In genomic region chr20:61588356-61589054, GRCh38 we compare ENCODE assay signal across 1 cellular context.
TF ChIP-seq lines count a peak whose summit lies in the region.

No MANE protein-coding gene starts in this region.

TF ChIP-seq in HEK293, 187 proteins besides CTCF, POLR2A, EP300 and RAD21 (continued from another document):
- TF ChIP-seq BCL6B (tag by site-specific recombination; IDR thresholded peaks at IDR 0.05) (no peak), ZNF248 (tag by site-specific recombination; IDR thresholded peaks at IDR 0.05) (no peak), YY2 (tag by site-specific recombination; IDR thresholded peaks at IDR 0.05) (no peak), ZNF555 (tag by site-specific recombination; conservative IDR thresholded peaks at IDR 0.05) (no peak), ZNF280C (tag by site-specific recombination; IDR thresholded peaks at IDR 0.05) (no peak), ZNF529 (tag by site-specific recombination; IDR thresholded peaks at IDR 0.05; ENCODE audit: insufficient replicate concordance) (no peak), ZNF404 (tag by site-specific recombination; IDR thresholded peaks at IDR 0.05) (no peak), ZNF513 (tag by site-specific recombination; IDR thresholded peaks at IDR 0.05) (no peak), ZNF211 (tag by site-specific recombination; IDR thresholded peaks at IDR 0.05; ENCODE audit: low read depth) (no peak), ZNF121 (tag by site-specific recombination; IDR thresholded peaks at IDR 0.05) (no peak), ZFP37 (tag by site-specific recombination; IDR thresholded peaks at IDR 0.05) (no peak), EGR2 (tag by site-specific recombination; IDR thresholded peaks at IDR 0.05; ENCODE audit: low read depth) (no peak), ZNF202 (tag by site-specific recombination; IDR thresholded peaks at IDR 0.05; ENCODE audit: borderline replicate concordance) (no peak), KLF9 (tag by site-specific recombination; IDR thresholded peaks at IDR 0.05; ENCODE audit: low read depth) (no peak), KLF8 (tag by site-specific recombination; IDR thresholded peaks at IDR 0.05) (no peak), ZIC2 (tag by site-specific recombination; IDR thresholded peaks at IDR 0.05) (peak; percentile 89), ZNF433 (tag by site-specific recombination; IDR thresholded peaks at IDR 0.05; ENCODE audit: low read depth) (no peak), ZBTB8A (tag by site-specific recombination; IDR thresholded peaks at IDR 0.05) (0 out of 2 replicates have a peak, but pooled peaks have one; percentile 15), ZNF510 (tag by site-specific recombination; IDR thresholded peaks at IDR 0.05; ENCODE audit: insufficient replicate concordance) (no peak), ZNF341 (tag by site-specific recombination; IDR thresholded peaks at IDR 0.05; ENCODE audit: low read depth) (no peak), ZBTB17 (tag by site-specific recombination; IDR thresholded peaks at IDR 0.05) (peak; percentile 58), PRDM1 (tag by site-specific recombination; IDR thresholded peaks at IDR 0.05) (no peak), ZNF26 (tag by site-specific recombination; IDR thresholded peaks at IDR 0.05) (no peak), ZNF138 (tag by site-specific recombination; IDR thresholded peaks at IDR 0.05; ENCODE audit: borderline replicate concordance) (no peak), REPIN1 (tag by site-specific recombination; IDR thresholded peaks at IDR 0.05; ENCODE audit: low read depth) (no peak), TCF7L2 (IDR thresholded peaks at IDR 0.05; ENCODE audit: borderline replicate concordance, low read depth, low read length) (peak; percentile 60; the same call in 1 of the 2 replicates), ZNF843 (tag by site-specific recombination; IDR thresholded peaks at IDR 0.05) (no peak), TSHZ1 (tag by site-specific recombination; IDR thresholded peaks at IDR 0.05; ENCODE audit: borderline replicate concordance) (no peak), ZNF626 (tag by site-specific recombination; IDR thresholded peaks at IDR 0.05) (no peak), MYNN (tag by site-specific recombination; IDR thresholded peaks at IDR 0.05; ENCODE audit: borderline replicate concordance) (no peak), ZNF670 (tag by site-specific recombination; IDR thresholded peaks at IDR 0.05; ENCODE audit: low read depth) (no peak), ZNF76 (tag by site-specific recombination; IDR thresholded peaks at IDR 0.05; ENCODE audit: borderline replicate concordance, low read depth) (no peak), ZNF394 (tag by site-specific recombination; IDR thresholded peaks at IDR 0.05; ENCODE audit: borderline replicate concordance) (no peak), KLF17 (tag by site-specific recombination; IDR thresholded peaks at IDR 0.05) (no peak), ZNF664 (tag by site-specific recombination; IDR thresholded peaks at IDR 0.05) (no peak), ZNF302 (tag by site-specific recombination; IDR thresholded peaks at IDR 0.05; ENCODE audit: low read depth) (no peak), SCRT1 (tag by site-specific recombination; IDR thresholded peaks at IDR 0.05; ENCODE audit: borderline replicate concordance) (no peak), ZNF37A (tag by site-specific recombination; IDR thresholded peaks at IDR 0.05) (no peak), ZNF473 (tag by site-specific recombination; IDR thresholded peaks at IDR 0.05) (no peak), ZNF362 (tag by site-specific recombination; IDR thresholded peaks at IDR 0.05) (no peak)
